23 cellular contexts compared by ENCODE assay signal in the genomic region with DNA sequence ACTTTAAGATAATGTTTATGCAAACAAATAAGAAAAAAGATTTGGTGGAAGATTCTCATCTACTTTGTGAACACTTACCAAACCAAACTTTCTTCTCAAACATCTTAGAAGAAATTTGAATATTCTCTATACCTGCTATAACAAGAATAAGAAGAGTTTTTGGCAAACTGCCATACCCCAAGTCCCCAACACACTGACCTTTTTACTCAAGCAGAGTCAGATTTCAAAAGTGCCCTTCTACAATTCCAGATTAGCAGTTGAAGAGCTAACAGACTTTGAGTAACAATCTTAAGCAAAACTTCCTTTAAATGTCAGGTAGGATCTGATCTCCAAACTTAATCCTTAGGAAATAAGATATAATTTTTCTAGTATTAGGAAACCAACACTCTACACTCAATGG. TPM values are rescaled to one million over a fixed set of nuclear protein-coding genes. Genes with fewer than 3 reads are reported as not detected.
A peak's percentile ranks its signal among the peaks of the same experiment; 100 is the strongest.
DNase-seq lines count a peak whose midpoint lies in the region; ATAC-seq, FAIRE-seq and TF ChIP-seq lines count a peak whose summit lies in the region.
"Had no signal": no experiment of that assay in that cellular context is flagged by ENCODE, and none has a peak within 500 bp of the region (broad histone marks: within the 10 kb centered on the region; RNA-seq: fewer than 3 reads in every experiment).

No MANE protein-coding gene starts in this region.

- in situ Hi-C loops in SK-MEL-5 (cut with HindIII; ENCODE audit: low pct_unique_long_range_greater_than_20kb, low sequenced_read_pairs), result no loop called here

- peak overlapping the region; percentile 19 for H3K27ac Mint-ChIP-seq in Calu3 (ENCODE audit: unreplicated experiment)
- H3K27ac Mint-ChIP-seq: B cell; dendritic cell treated with granulocyte-macrophage colony-stimulating factor and Interleukin-4, amounts not matched to agents 40 ng/mL and 50 ng/mL, for 4 days; stimulated activated memory B cell treated with anti-CD40 and anti-IgM and Interleukin-4, amounts not matched to agents 10 μg/mL and 1 μg/mL and 100 μg/mL, for 72 hours had no signal

- peaks cover 14% of the 10 kb centered on the region for H3K36me3 Mint-ChIP-seq in Calu3 (ENCODE audit: insufficient read depth, unreplicated experiment)

- H3K4me3 Mint-ChIP-seq in Calu3 (ENCODE audit: low read depth, unreplicated experiment), result peak overlapping the region; percentile 33
- H3K4me3 Mint-ChIP-seq: B cell; dendritic cell treated with granulocyte-macrophage colony-stimulating factor and Interleukin-4, amounts not matched to agents 40 ng/mL and 50 ng/mL, for 4 days; naive B cell; stimulated activated memory B cell treated with anti-CD40 and anti-IgM and Interleukin-4, amounts not matched to agents 10 μg/mL and 1 μg/mL and 100 μg/mL, for 72 hours had no signal

- DNase-seq in Calu3 (no peak), GM19239 (ENCODE audit: insufficient read length, low spot score) (no peak), SK-MEL-5 (ENCODE audit: low read depth, low spot score) (peak; percentile 7), myocyte (ENCODE audit: low read depth) (peak; percentile 21), NCI-H226 (no peak)
- DNase-seq: activated CD4-positive, alpha-beta T cell treated with anti-CD3 and anti-CD28 coated beads, Interleukin-2, amount 50 U/mL, for 1 hour; activated naive CD4-positive, alpha-beta T cell treated with anti-CD3 and anti-CD28 coated beads, Interleukin-2, amount 50 U/mL, for 16 hours; lower lobe of right lung; naive B cell; NCI-H1694; NCI-H526 treated with DMSO at 0.1 percent for 48 hours; posterior cingulate gyrus; transverse colon had no signal

- CTCF ChIA-PET in Calu3 (lab: Charles Lee), result no interaction called here

- intact Hi-C loops in Calu3 (cut with micrococcal nuclease; ENCODE audit: unreplicated experiment), result loop anchor here (2.0 to 10.0 kb wide), 4 partner anchors 34 to 251 kb away; partner anchors contain the start of gene TSG101

- BruUV-seq in Calu3 (replicated peaks; lab: Mats Ljungman, UMichigan), result no TSS peak

- no peak for TF ChIP-seq CTCF in Calu3 (IDR thresholded peaks at IDR 0.05; ENCODE audit: unreplicated experiment)

- no peaks in the 10 kb centered on the region for H3K9me3 Mint-ChIP-seq in Calu3 (ENCODE audit: low read depth, unreplicated experiment)
- H3K9me3 Mint-ChIP-seq: dendritic cell treated with granulocyte-macrophage colony-stimulating factor and Interleukin-4, amounts not matched to agents 40 ng/mL and 50 ng/mL, for 4 days; naive B cell; stimulated activated memory B cell treated with anti-CD40 and anti-IgM and Interleukin-4, amounts not matched to agents 10 μg/mL and 1 μg/mL and 100 μg/mL, for 72 hours had no signal

- H3K27me3 Mint-ChIP-seq in Calu3 (ENCODE audit: unreplicated experiment), result no peaks in the 10 kb centered on the region
- H3K27me3 Mint-ChIP-seq: B cell; dendritic cell treated with granulocyte-macrophage colony-stimulating factor and Interleukin-4, amounts not matched to agents 40 ng/mL and 50 ng/mL, for 4 days; naive B cell; stimulated activated memory B cell treated with anti-CD40 and anti-IgM and Interleukin-4, amounts not matched to agents 10 μg/mL and 1 μg/mL and 100 μg/mL, for 72 hours had no signal

- H3K4me1 Mint-ChIP-seq in Calu3 (ENCODE audit: low read depth, unreplicated experiment), result peaks cover 45% of the 10 kb centered on the region

- peak; percentile 55 for FAIRE-seq in GM19239 (lab: Jason Lieb, UNC)
- FAIRE-seq: HTR-8/SVneo, RCC 7860 had no signal

- no peak for ATAC-seq in GM18502 (IDR thresholded peaks at IDR 0.05; ENCODE audit: poor library complexity, unreplicated experiment)
- ATAC-seq in activated CD4-positive, CD25-positive, alpha-beta regulatory T cell treated with anti-CD3 and anti-CD28 coated beads, Interleukin-2, amount 50 U/mL, for 24 hours, result no peak
- ATAC-seq: HCT116; stimulated activated memory B cell treated with anti-CD40 and anti-IgM and Interleukin-4, amounts not matched to agents 10 μg/mL and 1 μg/mL and 100 μg/mL, for 72 hours had no signal

RNA-seq across cellular contexts. Expression of gene TSG101, which starts 33.9 kb away (rescaled TPM):
- 57.5 and 61.8 TPM in 2 replicates for total RNA-seq in Calu3 (2022)
- total RNA-seq in SK-MEL-5 (2014; rRNA removed; shearing (Covaris generic)), result 139 and 161 TPM in 2 replicates
- 148 and 149 TPM in 2 replicates for polyA plus RNA-seq in SK-MEL-5 (2015; cell fraction: cytosol; rRNA removed)
- 45.3 and 45.6 TPM in 2 replicates for polyA plus RNA-seq in SK-MEL-5 (2015; cell fraction: nucleus; rRNA removed)
- 169 and 185 TPM in 2 replicates for total RNA-seq in myocyte
- 92.7 TPM for polyA plus RNA-seq in myocyte (2012)

RNA-seq across cellular contexts. Expression of gene LDHAL6A, which starts 37.2 kb away (rescaled TPM):
- not detected in 2 replicates for total RNA-seq in Calu3 (2022)
- not detected in 2 replicates for total RNA-seq in SK-MEL-5 (2014; rRNA removed; shearing (Covaris generic))
- not detected in 2 replicates for polyA plus RNA-seq in SK-MEL-5 (2015; cell fraction: cytosol; rRNA removed)
- polyA plus RNA-seq in SK-MEL-5 (2015; cell fraction: nucleus; rRNA removed), result not detected in 2 replicates
- not detected in 2 replicates for total RNA-seq in myocyte
- polyA plus RNA-seq in myocyte (2012), result 0.05 TPM
- total RNA-seq: epithelial cell of proximal tubule, lower lobe of right lung, smooth muscle cell, transverse colon had no signal

Comparison
In these comparisons a context has a peak if more than half of its experiments do, and no peak if none do; other contexts are left out.
1. DNase-seq: peak in SK-MEL-5 (single experiment) and myocyte (single experiment); none in Calu3 (single experiment), GM19239 (single experiment) and NCI-H226 (single experiment).